ENCODE assay signal across 10 cellular contexts in genomic region chr9:8660383-8660782, GRCh38.
A peak's percentile ranks its signal among the peaks of the same experiment; 100 is the strongest.
DNase-seq lines count a peak whose midpoint lies in the region; ATAC-seq and TF ChIP-seq lines count a peak whose summit lies in the region.
"Had no signal": no experiment of that assay in that cellular context is flagged by ENCODE, and none has a peak within 500 bp of the region (broad histone marks: within the 10 kb centered on the region; RNA-seq: fewer than 3 reads in every experiment).

No MANE protein-coding gene starts in this region.

- H3K27ac Mint-ChIP-seq in chondrocyte (ENCODE audit: unreplicated experiment), result no peak overlapping the region

- H3K4me3 Mint-ChIP-seq in chondrocyte (ENCODE audit: unreplicated experiment), result no peak overlapping the region

- H2AFZ ChIP-seq in DND-41 (ENCODE audit: low read depth, low read length), result no peak overlapping the region

- no peak overlapping the region for H3K27ac ChIP-seq in DND-41 (ENCODE audit: low read length)

- no peaks in the 10 kb centered on the region for H3K36me3 Mint-ChIP-seq in chondrocyte (ENCODE audit: low read depth)

- H3K4me3 ChIP-seq in DND-41 (ENCODE audit: low read depth in 1 of 2, low read length in 2 of 2) (no peak overlapping the region), epithelial cell of proximal tubule (ENCODE audit: low read depth, low read length) (no peak overlapping the region)

- peaks cover 14% of the 10 kb centered on the region for H3K4me1 Mint-ChIP-seq in chondrocyte (ENCODE audit: low read depth)

- H4K20me1 ChIP-seq in DND-41 (ENCODE audit: insufficient read depth, low read length), result no peaks in the 10 kb centered on the region

- no peaks in the 10 kb centered on the region for H3K9me3 Mint-ChIP-seq in chondrocyte (ENCODE audit: low read depth)

- no peaks in the 10 kb centered on the region; the same call in 1 of the 2 replicates for H3K36me3 ChIP-seq in DND-41 (ENCODE audit: insufficient read depth, low read length)

- H3K79me2 ChIP-seq in DND-41 (ENCODE audit: insufficient read depth, low read length), result no peaks in the 10 kb centered on the region

- H3K27me3 ChIP-seq in DND-41 (ENCODE audit: insufficient read depth, low read length, poor library complexity), result no peaks in the 10 kb centered on the region

- H3K4me1 ChIP-seq in DND-41 (ENCODE audit: insufficient read depth, low read length), result 0 out of 2 replicates have a peak, but pooled peaks cover 6% of the 10 kb centered on the region

- H3K27me3 Mint-ChIP-seq in chondrocyte (ENCODE audit: low read depth), result no peaks in the 10 kb centered on the region

- H3K4me2 ChIP-seq in DND-41 (ENCODE audit: insufficient read depth, low read length), result no peak overlapping the region

- TF ChIP-seq CTCF in DND-41 (IDR thresholded peaks at IDR 0.05; ENCODE audit: borderline replicate concordance, extremely low read depth, low read length, poor library complexity, severe bottlenecking), result no peak
- TF ChIP-seq CTCF in epithelial cell of proximal tubule (conservative IDR thresholded peaks at IDR 0.05; ENCODE audit: low read depth, low read length), result no peak
- no peak for TF ChIP-seq CTCF in chondrocyte (IDR thresholded peaks at IDR 0.05)

- DNase-seq in DND-41, result peak; percentile 20
- DNase-seq in NCI-H526 (lab: John Stamatoyannopoulos, UW), result peak; percentile 19 to 25
- peak; percentile 70 for DNase-seq in epithelial cell of proximal tubule (ENCODE audit: low read depth)
- DNase-seq in pons (ENCODE audit: low spot score), result peak; percentile 72
- DNase-seq in SW 1271 (lab: John Stamatoyannopoulos, UW), result no peak
- DNase-seq in chondrocyte (ENCODE audit: low spot score), result no peak
- DNase-seq: NCI-H1694 had no signal

- ATAC-seq in DND-41 (ENCODE audit: insufficient read depth, low read depth), result peak; percentile 31; the same call in 2 of the 3 replicates
- no peak for ATAC-seq in GM19328 (IDR thresholded peaks at IDR 0.05; ENCODE audit: unreplicated experiment)
- no peak for ATAC-seq in GM18873 (IDR thresholded peaks at IDR 0.05; ENCODE audit: low FRiP score, unreplicated experiment)
- ATAC-seq: activated CD4-positive, CD25-positive, alpha-beta regulatory T cell treated with anti-CD3 and anti-CD28 coated beads, Interleukin-2, amount 50 U/mL, for 24 hours had no signal

- H3K9me3 ChIP-seq in DND-41 (ENCODE audit: insufficient read depth, low read length, severe bottlenecking), result no peaks in the 10 kb centered on the region

- H3K9ac ChIP-seq in DND-41 (ENCODE audit: low read depth, low read length), result no peak overlapping the region

Comparison
In these comparisons a context has a peak if more than half of its experiments do, and no peak if none do; other contexts are left out.
1. DNase-seq: peak in DND-41 (single experiment), NCI-H526 (2 of 2), epithelial cell of proximal tubule (single experiment) and pons (single experiment); none in SW 1271 (0 of 2) and chondrocyte (single experiment).